Comparison of ENCODE assay signal across 1 cellular context in genomic region chr1:198541737-198542136, GRCh38.
TF ChIP-seq lines count a peak whose summit lies in the region.

No MANE protein-coding gene starts in this region.

TF ChIP-seq in IMR-90, 13 proteins besides CTCF, POLR2A, EP300 and RAD21:
- TF ChIP-seq FOS (IDR thresholded peaks at IDR 0.05; ENCODE audit: low read depth, low read length) (no peak), SMC3 (IDR thresholded peaks at IDR 0.05; ENCODE audit: low read depth, low read length) (no peak), CEBPB (IDR thresholded peaks at IDR 0.05; ENCODE audit: low read depth, low read length) (peak; percentile 72), ELK1 (IDR thresholded peaks at IDR 0.05; ENCODE audit: borderline replicate concordance, low read depth, low read length) (no peak), MAFK (IDR thresholded peaks at IDR 0.05; ENCODE audit: low read depth, low read length) (no peak), MXI1 (IDR thresholded peaks at IDR 0.05; ENCODE audit: borderline replicate concordance, low read depth, low read length) (no peak)
